ENCODE assay signal across 13 cellular contexts in the genomic region with DNA sequence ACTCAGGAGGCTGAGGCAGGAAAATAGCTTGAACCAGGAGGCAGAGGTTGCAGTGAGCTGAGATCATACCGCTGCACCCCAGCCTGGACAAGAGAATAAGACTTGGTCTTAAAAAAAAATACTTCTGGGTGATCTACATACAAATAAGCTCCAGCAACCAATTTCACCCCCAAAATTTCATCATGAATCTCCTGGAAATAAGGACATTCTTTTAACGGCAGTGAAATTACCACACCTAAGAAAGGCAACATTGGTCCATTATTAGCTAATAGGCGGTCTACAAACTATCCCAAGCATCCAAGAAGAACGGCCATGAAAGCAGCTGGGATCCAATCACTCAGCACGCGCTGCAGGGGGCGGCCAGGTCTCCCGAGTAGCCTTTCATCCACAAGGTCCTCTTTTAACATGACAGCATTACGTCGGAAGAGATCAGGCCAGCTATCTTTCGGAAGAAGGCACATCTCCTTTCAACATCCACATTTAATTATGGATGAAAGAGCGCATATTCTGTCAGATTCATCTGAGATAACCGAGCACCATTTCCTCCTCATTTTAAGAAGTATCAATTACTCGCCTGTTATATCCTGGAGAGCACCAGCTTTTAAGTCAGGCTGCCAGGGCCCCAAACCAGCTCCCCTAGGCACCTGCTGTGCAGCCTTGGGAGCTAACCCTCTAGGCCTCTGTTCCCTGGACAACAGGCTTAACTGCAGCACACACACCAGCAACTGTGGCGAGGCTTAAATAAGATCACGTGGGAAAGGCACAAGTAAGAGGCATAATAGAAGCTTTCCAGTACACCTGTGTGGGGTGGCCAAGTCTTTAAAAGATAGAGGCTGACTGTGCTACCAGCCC. TPM values are rescaled to one million over a fixed set of nuclear protein-coding genes. Genes with fewer than 3 reads are reported as not detected.
A peak's percentile ranks its signal among the peaks of the same experiment; 100 is the strongest.
DNase-seq lines count a peak whose midpoint lies in the region; ATAC-seq and TF ChIP-seq lines count a peak whose summit lies in the region.
"Had no signal": no experiment of that assay in that cellular context is flagged by ENCODE, and none has a peak within 500 bp of the region (broad histone marks: within the 10 kb centered on the region; RNA-seq: fewer than 3 reads in every experiment).

No MANE protein-coding gene starts in this region.

- H3K4me1 ChIP-seq in OCI-LY7 (ENCODE audit: insufficient read depth, low read length, poor library complexity, severe bottlenecking) (peaks cover 68% of the 10 kb centered on the region), right lobe of liver (peaks cover 0 to 37% (median 12%) of the 10 kb centered on the region in 4 donors)

- TF ChIP-seq CTCF in OCI-LY7 (conservative IDR thresholded peaks at IDR 0.05; ENCODE audit: low read length): no peak
- no peak for TF ChIP-seq CTCF in right lobe of liver (IDR thresholded peaks at IDR 0.05)

- no peak for ATAC-seq in activated CD8-positive, alpha-beta memory T cell treated with anti-CD3 and anti-CD28 coated beads, Interleukin-2, amount 10 ng/mL, durations not matched to agents 7 days and 5 days
- no peak for ATAC-seq in right lobe of liver
- no peak for ATAC-seq in HG03439 (IDR thresholded peaks at IDR 0.05; ENCODE audit: unreplicated experiment)
- no peak for ATAC-seq in GM18498 (IDR thresholded peaks at IDR 0.05; ENCODE audit: unreplicated experiment)
- ATAC-seq: naive thymus-derived CD4-positive, alpha-beta T cell; stimulated activated naive CD8-positive, alpha-beta T cell treated with anti-CD3 and anti-CD28 coated beads, Interleukin-15, Interleukin-2, amounts not matched to agents 100 U/mL and 50 U/mL, for 24 hours had no signal

- H3K9me3 ChIP-seq in OCI-LY7 (ENCODE audit: low read length): no peaks in the 10 kb centered on the region
- no peaks in the 10 kb centered on the region for H3K9me3 ChIP-seq in right lobe of liver

- CTCF ChIA-PET in activated CD8-positive, alpha-beta memory T cell treated with anti-CD3 and anti-CD28 coated beads, Interleukin-2, amount 10 ng/mL, durations not matched to agents 7 days and 5 days (lab: Charles Lee): interaction anchor here (0.6 kb wide), 1 partner anchor 37 kb away, joined by 3 read pairs; no protein-coding TSS in a partner anchor
- CTCF ChIA-PET in OCI-LY7 (lab: Charles Lee; ENCODE audit: unreplicated experiment): interaction anchor here (1.1 kb wide), 1 partner anchor 10 kb away, joined by 5 read pairs; no protein-coding TSS in a partner anchor

- no peaks in the 10 kb centered on the region for H3K27me3 Mint-ChIP-seq in activated CD8-positive, alpha-beta memory T cell treated with anti-CD3 and anti-CD28 coated beads, Interleukin-2, amount 10 ng/mL, durations not matched to agents 7 days and 5 days
- no peaks in the 10 kb centered on the region for H3K27me3 Mint-ChIP-seq in activated naive CD8-positive, alpha-beta T cell treated with anti-CD3 and anti-CD28 coated beads for 36 hours
- H3K27me3 Mint-ChIP-seq: naive thymus-derived CD4-positive, alpha-beta T cell had no signal

- H3K27me3 ChIP-seq in right lobe of liver: no peaks in the 10 kb centered on the region

- no peaks in the 10 kb centered on the region for H3K9me2 ChIP-seq in OCI-LY7 (ENCODE audit: insufficient read depth, low read length)

- BruUV-seq in OCI-LY7 (replicated peaks; lab: Mats Ljungman, UMichigan): no TSS peak

- H3K4me1 Mint-ChIP-seq in activated CD8-positive, alpha-beta memory T cell treated with anti-CD3 and anti-CD28 coated beads, Interleukin-2, amount 10 ng/mL, durations not matched to agents 7 days and 5 days: peaks cover 62% of the 10 kb centered on the region
- peaks cover 47% of the 10 kb centered on the region for H3K4me1 Mint-ChIP-seq in activated naive CD8-positive, alpha-beta T cell treated with anti-CD3 and anti-CD28 coated beads for 36 hours

- peak overlapping the region; percentile 24 for H3K27ac Mint-ChIP-seq in activated CD8-positive, alpha-beta memory T cell treated with anti-CD3 and anti-CD28 coated beads, Interleukin-2, amount 10 ng/mL, durations not matched to agents 7 days and 5 days
- H3K27ac Mint-ChIP-seq in activated naive CD8-positive, alpha-beta T cell treated with anti-CD3 and anti-CD28 coated beads for 36 hours: no peak overlapping the region

- H3K79me2 ChIP-seq in OCI-LY7 (ENCODE audit: insufficient read depth, low read depth, low read length): peaks cover 95% of the 10 kb centered on the region

- H3K36me3 ChIP-seq in OCI-LY7 (ENCODE audit: insufficient read depth, low read length) (peaks cover 53% of the 10 kb centered on the region), right lobe of liver (peaks cover 0 to 4% (median 0%) of the 10 kb centered on the region in 4 donors)

- H3K4me3 Mint-ChIP-seq in activated CD8-positive, alpha-beta memory T cell treated with anti-CD3 and anti-CD28 coated beads, Interleukin-2, amount 10 ng/mL, durations not matched to agents 7 days and 5 days: no peak overlapping the region
- H3K4me3 Mint-ChIP-seq in activated naive CD8-positive, alpha-beta T cell treated with anti-CD3 and anti-CD28 coated beads for 36 hours: no peak overlapping the region

- intact Hi-C loops in OCI-LY7 (cut with micrococcal nuclease; ENCODE audit: unreplicated experiment): loop anchor here (5.0 kb wide), 1 partner anchor 37 kb away; no protein-coding TSS in a partner anchor
- intact Hi-C loops in right lobe of liver (cut with DNase I): loop anchor here in 1 of 2 donors (5.0 kb wide), 1 partner anchor 88 kb away; no protein-coding TSS in a partner anchor

- H3K9me3 Mint-ChIP-seq in activated CD8-positive, alpha-beta memory T cell treated with anti-CD3 and anti-CD28 coated beads, Interleukin-2, amount 10 ng/mL, durations not matched to agents 7 days and 5 days (ENCODE audit: low read depth): no peaks in the 10 kb centered on the region
- H3K9me3 Mint-ChIP-seq in activated naive CD8-positive, alpha-beta T cell treated with anti-CD3 and anti-CD28 coated beads for 36 hours: no peaks in the 10 kb centered on the region
- H3K9me3 Mint-ChIP-seq: naive thymus-derived CD4-positive, alpha-beta T cell had no signal

- no peak for TF ChIP-seq POLR2A in right lobe of liver (IDR thresholded peaks at IDR 0.05)

- POLR2A ChIA-PET in OCI-LY7 (lab: Charles Lee): interaction anchor here (3.8 to 4.3 kb wide), 4 partner anchors 9 to 24 kb away, joined by 25 to 60 read pairs (median 32); no protein-coding TSS in a partner anchor

- no peak overlapping the region for H2AFZ ChIP-seq in OCI-LY7 (ENCODE audit: low read length)

- peak overlapping the region; percentile 92 for H3K4me2 ChIP-seq in OCI-LY7 (ENCODE audit: low read length)

- peak overlapping the region; percentile 99 for H3K4me3 ChIP-seq in OCI-LY7 (ENCODE audit: low read depth, low read length, poor library complexity, severe bottlenecking)
- H3K4me3 ChIP-seq in right lobe of liver: no peak overlapping the region

- no peak for DNase-seq in activated CD8-positive, alpha-beta memory T cell treated with anti-CD3 and anti-CD28 coated beads, Interleukin-2, amount 10 ng/mL, durations not matched to agents 7 days and 5 days
- DNase-seq in activated CD8-positive, alpha-beta memory T cell treated with anti-CD3 and anti-CD28 coated beads, Interleukin-2, amount 50 U/mL, for 48 hours: no peak
- DNase-seq in OCI-LY7 (ENCODE audit: low spot score) (no peak), right lobe of liver (peak in 1 of 3 donors; percentile 39), superior temporal gyrus (ENCODE audit: extremely low spot score) (peak; percentile 8)
- no peak for DNase-seq in activated naive CD8-positive, alpha-beta T cell treated with anti-CD3 and anti-CD28 coated beads for 36 hours
- DNase-seq: NCI-H1436 treated with DMSO at 0.1 percent for 48 hours; stimulated activated naive CD8-positive, alpha-beta T cell treated with anti-CD3 and anti-CD28 coated beads, Interleukin-15, Interleukin-2, amounts not matched to agents 100 U/mL and 50 U/mL, for 24 hours had no signal

- peaks cover 29% of the 10 kb centered on the region for H3K36me3 Mint-ChIP-seq in activated CD8-positive, alpha-beta memory T cell treated with anti-CD3 and anti-CD28 coated beads, Interleukin-2, amount 10 ng/mL, durations not matched to agents 7 days and 5 days
- peaks cover 52% of the 10 kb centered on the region for H3K36me3 Mint-ChIP-seq in activated naive CD8-positive, alpha-beta T cell treated with anti-CD3 and anti-CD28 coated beads for 36 hours

- H3K27ac ChIP-seq in OCI-LY7 (ENCODE audit: low read depth, low read length, poor library complexity, severe bottlenecking): peak overlapping the region; percentile 84
- H3K27ac ChIP-seq in right lobe of liver: peak overlapping the region in 2 of 3 donors; percentile 89 to 90

- WGBS in right lobe of liver (ENCODE audit: insufficient coverage, low coverage, low lambda C conversion rate, missing lambda C conversion rate): 76% methylated on average over 10 of the region's 16 CpGs

- H4K20me1 ChIP-seq in OCI-LY7 (ENCODE audit: insufficient read depth, low read length): peaks cover 59% of the 10 kb centered on the region

RNA-seq across cellular contexts. Expression of a gene that starts 4.2 kb away (rescaled TPM):
- 10 to 100 TPM; 23.0 to 26.0 TPM for total RNA-seq in activated CD8-positive, alpha-beta memory T cell treated with anti-CD3 and anti-CD28 coated beads, Interleukin-2, amount 10 ng/mL, durations not matched to agents 7 days and 5 days
- total RNA-seq in OCI-LY7 (2014; rRNA removed; shearing (Covaris generic)): 46.7 and 53.3 TPM in 2 replicates
- total RNA-seq in OCI-LY7 (2022): 72.8 and 87.3 TPM in 2 replicates
- total RNA-seq in right lobe of liver: 10 to 100 TPM; 10.7 to 49.2 (median 25.5) TPM
- 10 to 100 TPM; 18.6 to 22.0 TPM for total RNA-seq in activated naive CD8-positive, alpha-beta T cell treated with anti-CD3 and anti-CD28 coated beads for 36 hours

RNA-seq across cellular contexts. Expression of a gene that starts 33.8 kb away (rescaled TPM):
- total RNA-seq in activated CD8-positive, alpha-beta memory T cell treated with anti-CD3 and anti-CD28 coated beads, Interleukin-2, amount 10 ng/mL, durations not matched to agents 7 days and 5 days: under 1 TPM; 0.12 to 0.70 TPM
- not detected in 2 replicates for total RNA-seq in OCI-LY7 (2014; rRNA removed; shearing (Covaris generic))
- total RNA-seq in OCI-LY7 (2022): 0.32 and 0.41 TPM in 2 replicates
- total RNA-seq in right lobe of liver: 10 to 100 TPM; 14.9 to 21.9 (median 20.2) TPM
- total RNA-seq in activated naive CD8-positive, alpha-beta T cell treated with anti-CD3 and anti-CD28 coated beads for 36 hours: under 1 TPM; 0.27 to 0.30 TPM
- total RNA-seq: endothelial cell of umbilical vein, HT1080 had no signal

Comparison
In these comparisons a context has a peak if more than half of its experiments do, and no peak if none do; other contexts are left out.
1. RNA of a gene that starts 33.8 kb away (total RNA-seq): 14.9 to 21.9 TPM in right lobe of liver; 0.12 to 0.70 TPM in activated CD8-positive, alpha-beta memory T cell treated with anti-CD3 and anti-CD28 coated beads, Interleukin-2, amount 10 ng/mL, durations not matched to agents 7 days and 5 days, 0.32 to 0.41 TPM in OCI-LY7 and 0.27 to 0.30 TPM in activated naive CD8-positive, alpha-beta T cell treated with anti-CD3 and anti-CD28 coated beads for 36 hours; every median in the first group is over 4 times any median in the second.